In genomic region chr7:117857718-117858117, GRCh38 we compare ENCODE assay signal across 29 cellular contexts. TPM values are rescaled to one million over a fixed set of nuclear protein-coding genes. Genes with fewer than 3 reads are reported as not detected.
"Had no signal": no experiment of that assay in that cellular context is flagged by ENCODE, and none has a peak within 500 bp of the region (broad histone marks: within the 10 kb centered on the region; RNA-seq: fewer than 3 reads in every experiment).

No MANE protein-coding gene starts in this region.

- H3K9me3 ChIP-seq: body of pancreas, colonic mucosa, esophagus squamous epithelium had no signal

- H3K27ac Mint-ChIP-seq: activated CD4-positive, alpha-beta memory T cell treated with anti-CD3 and anti-CD28 coated beads for 36 hours; activated CD4-positive, alpha-beta T cell treated with anti-CD3 and anti-CD28 coated beads for 36 hours; activated CD4-positive, alpha-beta T cell treated with anti-CD3 and anti-CD28 coated beads, Interleukin-2, amount 10 ng/mL, durations not matched to agents 24 days and 14 days; activated naive CD4-positive, alpha-beta T cell treated with anti-CD3 and anti-CD28 coated beads, Interleukin-2, amount 10 ng/mL, durations not matched to agents 7 days and 5 days; activated naive CD8-positive, alpha-beta T cell; activated T-cell treated with anti-CD3 and anti-CD28 coated beads, Interleukin-2, amount 50 U/mL, for 24 hours; activated T-cell treated with anti-CD3 and anti-CD28 coated beads, Interleukin-2, amount 50 U/mL, for 72 hours; endodermal cell; T-helper 17 cell; T-helper 2 cell treated with Interferon-gamma antibody and Interleukin-4, amounts not matched to agents 5 μg/mL and 100 μg/mL, for 36 hours had no signal

- H3K27ac ChIP-seq: body of pancreas, cardiac muscle cell, colonic mucosa, WERI-Rb-1 had no signal

- H3K27me3 ChIP-seq: body of pancreas, cardiac muscle cell, colonic mucosa, esophagus squamous epithelium had no signal

- H3K4me1 Mint-ChIP-seq: activated CD4-positive, alpha-beta T cell treated with anti-CD3 and anti-CD28 coated beads for 36 hours; activated CD4-positive, alpha-beta T cell treated with anti-CD3 and anti-CD28 coated beads, Interleukin-2, amount 10 ng/mL, durations not matched to agents 24 days and 14 days; activated naive CD4-positive, alpha-beta T cell treated with anti-CD3 and anti-CD28 coated beads, Interleukin-2, amount 10 ng/mL, durations not matched to agents 7 days and 5 days; T-helper 17 cell had no signal

- ATAC-seq: activated CD4-positive, alpha-beta T cell treated with anti-CD3 and anti-CD28 coated beads for 36 hours; activated T-cell treated with anti-CD3 and anti-CD28 coated beads, Interleukin-2, amount 50 U/mL, for 72 hours; body of pancreas; T-helper 17 cell had no signal

- DNase-seq: activated CD4-positive, alpha-beta memory T cell treated with anti-CD3 and anti-CD28 coated beads for 36 hours; activated CD4-positive, alpha-beta T cell treated with anti-CD3 and anti-CD28 coated beads for 36 hours; activated CD4-positive, alpha-beta T cell treated with anti-CD3 and anti-CD28 coated beads, Interleukin-2, amount 10 ng/mL, durations not matched to agents 24 days and 14 days; activated CD4-positive, CD25-positive, alpha-beta regulatory T cell; activated CD4-positive, CD25-positive, alpha-beta regulatory T cell treated with anti-CD3 and anti-CD28 coated beads, Interleukin-2, amount 50 U/mL, for 72 hours; activated CD8-positive, alpha-beta memory T cell treated with anti-CD3 and anti-CD28 coated beads, Interleukin-2, amount 50 U/mL, for 48 hours; activated gamma-delta T cell; activated naive CD4-positive, alpha-beta T cell; activated naive CD4-positive, alpha-beta T cell treated with anti-CD3 and anti-CD28 coated beads, Interleukin-2, amount 10 ng/mL, durations not matched to agents 7 days and 5 days; activated T-cell treated with anti-CD3 and anti-CD28 coated beads for 4 hours; activated T-cell treated with anti-CD3 and anti-CD28 coated beads, Interleukin-2, amount 50 U/mL, for 24 hours; activated T-cell treated with anti-CD3 and anti-CD28 coated beads, Interleukin-2, amount 50 U/mL, for 72 hours; amniotic stem cell; anterior cingulate cortex; body of pancreas; central memory CD4-positive, alpha-beta T cell; cerebellar nuclear complex; colonic mucosa; effector memory CD4-positive, alpha-beta T cell; endodermal cell; esophagus squamous epithelium; head of caudate nucleus; T-helper 1 cell; T-helper 17 cell; T1000; WERI-Rb-1 had no signal

- H3K4me1 ChIP-seq: body of pancreas, colonic mucosa had no signal

- H3K4me3 Mint-ChIP-seq: activated CD4-positive, alpha-beta memory T cell treated with anti-CD3 and anti-CD28 coated beads for 36 hours; activated CD4-positive, alpha-beta T cell treated with anti-CD3 and anti-CD28 coated beads for 36 hours; activated CD4-positive, alpha-beta T cell treated with anti-CD3 and anti-CD28 coated beads, Interleukin-2, amount 10 ng/mL, durations not matched to agents 24 days and 14 days; activated naive CD4-positive, alpha-beta T cell treated with anti-CD3 and anti-CD28 coated beads, Interleukin-2, amount 10 ng/mL, durations not matched to agents 7 days and 5 days; activated naive CD8-positive, alpha-beta T cell; activated T-cell treated with anti-CD3 and anti-CD28 coated beads, Interleukin-2, amount 50 U/mL, for 24 hours; activated T-cell treated with anti-CD3 and anti-CD28 coated beads, Interleukin-2, amount 50 U/mL, for 72 hours; endodermal cell; T-helper 17 cell; T-helper 2 cell treated with Interferon-gamma antibody and Interleukin-4, amounts not matched to agents 5 μg/mL and 100 μg/mL, for 36 hours had no signal

- H3K4me3 ChIP-seq: body of pancreas, cardiac muscle cell, colonic mucosa, esophagus squamous epithelium had no signal

- H3K36me3 Mint-ChIP-seq: activated CD4-positive, alpha-beta memory T cell treated with anti-CD3 and anti-CD28 coated beads for 36 hours; activated naive CD4-positive, alpha-beta T cell treated with anti-CD3 and anti-CD28 coated beads, Interleukin-2, amount 10 ng/mL, durations not matched to agents 7 days and 5 days; activated naive CD8-positive, alpha-beta T cell had no signal

- H3K36me3 ChIP-seq: colonic mucosa, WERI-Rb-1 had no signal

- H3K27me3 Mint-ChIP-seq: activated CD4-positive, alpha-beta T cell treated with anti-CD3 and anti-CD28 coated beads, Interleukin-2, amount 10 ng/mL, durations not matched to agents 24 days and 14 days; activated naive CD4-positive, alpha-beta T cell treated with anti-CD3 and anti-CD28 coated beads, Interleukin-2, amount 10 ng/mL, durations not matched to agents 7 days and 5 days had no signal

- H3K9me3 Mint-ChIP-seq: activated CD4-positive, alpha-beta memory T cell treated with anti-CD3 and anti-CD28 coated beads for 36 hours; activated CD4-positive, alpha-beta T cell treated with anti-CD3 and anti-CD28 coated beads, Interleukin-2, amount 10 ng/mL, durations not matched to agents 24 days and 14 days; activated naive CD4-positive, alpha-beta T cell treated with anti-CD3 and anti-CD28 coated beads, Interleukin-2, amount 10 ng/mL, durations not matched to agents 7 days and 5 days; activated T-cell treated with anti-CD3 and anti-CD28 coated beads, Interleukin-2, amount 50 U/mL, for 24 hours; activated T-cell treated with anti-CD3 and anti-CD28 coated beads, Interleukin-2, amount 50 U/mL, for 72 hours; endodermal cell; T-helper 2 cell treated with Interferon-gamma antibody and Interleukin-4, amounts not matched to agents 5 μg/mL and 100 μg/mL, for 36 hours had no signal

RNA-seq across cellular contexts. Expression of gene CTTNBP2, which starts 15.5 kb away (rescaled TPM):
- total RNA-seq: activated CD4-positive, alpha-beta memory T cell treated with anti-CD3 and anti-CD28 coated beads for 36 hours; activated CD4-positive, alpha-beta T cell treated with anti-CD3 and anti-CD28 coated beads for 36 hours; activated CD4-positive, alpha-beta T cell treated with anti-CD3 and anti-CD28 coated beads, Interleukin-2, amount 10 ng/mL, durations not matched to agents 24 days and 14 days; activated T-cell treated with anti-CD3 and anti-CD28 coated beads, Interleukin-2, amount 50 U/mL, for 72 hours had no signal
